23 cellular contexts compared by ENCODE assay signal in genomic region chr15:95127356-95127755, GRCh38.
DNase-seq lines count a peak whose midpoint lies in the region; TF ChIP-seq lines count a peak whose summit lies in the region.
"Had no signal": no experiment of that assay in that cellular context is flagged by ENCODE, and none has a peak within 500 bp of the region (broad histone marks: within the 10 kb centered on the region; RNA-seq: fewer than 3 reads in every experiment).

No MANE protein-coding gene starts in this region.

- H2AK5ac ChIP-seq in mesendoderm (ENCODE audit: low read length): no peak overlapping the region

- TF ChIP-seq CTCF in mammary epithelial cell (conservative IDR thresholded peaks at IDR 0.05 in 1 of 2, IDR thresholded peaks at IDR 0.05 in 1 of 2; ENCODE audit: extremely low read depth in 1 of 2, insufficient read depth in 1 of 2, low read depth in 1 of 2, low read length in 2 of 2) (no peak), breast epithelium (IDR thresholded peaks at IDR 0.05) (no peak), choroid plexus epithelial cell (conservative IDR thresholded peaks at IDR 0.05; ENCODE audit: low read depth, low read length) (no peak)

- no peak overlapping the region for H4K5ac ChIP-seq in mesendoderm (ENCODE audit: low read length)

- H3K23ac ChIP-seq in mesendoderm (ENCODE audit: low read length): no peak overlapping the region

- H3K27ac ChIP-seq in mammary epithelial cell (ENCODE audit: insufficient read depth, low read depth, low read length): no peak overlapping the region
- H3K27ac ChIP-seq in breast epithelium: no peak overlapping the region
- H3K27ac ChIP-seq in mesendoderm (ENCODE audit: low read depth, low read length): no peak overlapping the region
- H3K27ac ChIP-seq: 22Rv1, ascending aorta, Peyer's patch, sigmoid colon, SJCRH30 had no signal

- WGBS in mammary epithelial cell (ENCODE audit: low coverage, missing lambda C conversion rate): 63% methylated on average over 3 of the region's 3 CpGs
- WGBS in mesendoderm (ENCODE audit: extremely low coverage, insufficient coverage, low lambda C conversion rate): no CpG with 5 or more reads among the region's 3 CpGs

- H2AFZ ChIP-seq in mammary epithelial cell (ENCODE audit: low read depth, low read length): peak overlapping the region; percentile 51

- in situ Hi-C loops in mammary epithelial cell (cut with MboI; ENCODE audit: low sequenced_read_pairs in 2 of 2): no loop called here

- H3K36me3 ChIP-seq in mammary epithelial cell (ENCODE audit: insufficient read depth, low read length): no peaks in the 10 kb centered on the region
- H3K36me3 ChIP-seq in breast epithelium: no peaks in the 10 kb centered on the region
- no peaks in the 10 kb centered on the region for H3K36me3 ChIP-seq in mesendoderm (ENCODE audit: control insufficient read depth, insufficient read depth, low read length)
- H3K36me3 ChIP-seq: ascending aorta, Peyer's patch, sigmoid colon, SJCRH30 had no signal

- H3K27me3 ChIP-seq in mammary epithelial cell (ENCODE audit: insufficient read depth, low read length) (no peaks in the 10 kb centered on the region), breast epithelium (no peaks in the 10 kb centered on the region), mesendoderm (ENCODE audit: insufficient read depth, low read length, poor library complexity) (no peaks in the 10 kb centered on the region)
- H3K27me3 ChIP-seq: ascending aorta, Peyer's patch, sigmoid colon, SJCRH30 had no signal

- DNase-seq in mammary epithelial cell (no peak), breast epithelium (ENCODE audit: low spot score in 2 of 2) (no peak), choroid plexus epithelial cell (ENCODE audit: low read depth) (peak; percentile 21), mesendoderm (peak; percentile 66), Ammon's horn (ENCODE audit: low spot score) (no peak), ecto neural progenitor cell (ENCODE audit: low spot score) (no peak), NCI-H526 treated with DMSO at 0.1 percent for 48 hours (lab: John Stamatoyannopoulos, UW) (no peak)
- no peak for DNase-seq in activated CD4-positive, alpha-beta T cell treated with anti-CD3 and anti-CD28 coated beads for 48 hours
- DNase-seq: activated B cell treated with CpG ODN at 0.5 μM for 24 hours; activated CD8-positive, alpha-beta memory T cell treated with anti-CD3 and anti-CD28 coated beads, Interleukin-2, amount 10 ng/mL, durations not matched to agents 7 days and 5 days; activated naive CD4-positive, alpha-beta T cell treated with anti-CD3 and anti-CD28 coated beads, Interleukin-2, amount 10 ng/mL, durations not matched to agents 7 days and 5 days; CD4-positive, alpha-beta T cell; cortex of kidney; mucosa of descending colon; NCI-H2029; NCI-H226; Peyer's patch; sigmoid colon; stimulated activated naive CD4-positive, alpha-beta T cell; T1000 had no signal

- no peaks in the 10 kb centered on the region for H3K79me1 ChIP-seq in mesendoderm (ENCODE audit: low read length)

- H3K4me2 ChIP-seq in mammary epithelial cell (ENCODE audit: insufficient read depth, low read depth, low read length) (no peak overlapping the region), mesendoderm (ENCODE audit: low read length) (no peak overlapping the region)

- H3K18ac ChIP-seq in mesendoderm (ENCODE audit: low read length): no peak overlapping the region

- H3K56ac ChIP-seq in mesendoderm (ENCODE audit: low read length): no peak overlapping the region

- no TSS peak for BruUV-seq in mammary epithelial cell (replicated peaks; lab: Mats Ljungman, UMichigan)

- H4K20me1 ChIP-seq in mammary epithelial cell (ENCODE audit: insufficient read depth, low read length): no peaks in the 10 kb centered on the region

- CTCF ChIA-PET in mammary epithelial cell (lab: Charles Lee; ENCODE audit: low non-redundant PET): no interaction called here

- H2BK120ac ChIP-seq in mesendoderm (ENCODE audit: low read depth, low read length): no peak overlapping the region

- no peak overlapping the region for H3K4ac ChIP-seq in mesendoderm (ENCODE audit: low read depth, low read length)

- no peak overlapping the region for H3K4me3 ChIP-seq in mammary epithelial cell (replicated peaks in 1 of 3; ENCODE audit: insufficient read depth in 1 of 3, low read depth in 2 of 3, low read length in 3 of 3)
- no peak overlapping the region for H3K4me3 ChIP-seq in breast epithelium
- H3K4me3 ChIP-seq in choroid plexus epithelial cell (ENCODE audit: low read depth, low read length): no peak overlapping the region
- H3K4me3 ChIP-seq in mesendoderm (ENCODE audit: low read length): no peak overlapping the region
- H3K4me3 ChIP-seq: ascending aorta, mucosa of descending colon, Peyer's patch, sigmoid colon, SJCRH30 had no signal

- H3K79me2 ChIP-seq in mammary epithelial cell (ENCODE audit: insufficient read depth, low read length) (no peaks in the 10 kb centered on the region), mesendoderm (ENCODE audit: control insufficient read depth, insufficient read depth, low read length) (no peaks in the 10 kb centered on the region)

- H3K9me3 ChIP-seq in mammary epithelial cell (replicated peaks; ENCODE audit: insufficient read depth, low read length): no peaks in the 10 kb centered on the region
- no peaks in the 10 kb centered on the region for H3K9me3 ChIP-seq in breast epithelium
- H3K9me3 ChIP-seq: ascending aorta, mucosa of descending colon, Peyer's patch, sigmoid colon, SJCRH30 had no signal

- no peak for TF ChIP-seq POLR2A in breast epithelium (IDR thresholded peaks at IDR 0.05)

- no peak overlapping the region for H2BK5ac ChIP-seq in mesendoderm (ENCODE audit: low read length)

- peaks cover 5% of the 10 kb centered on the region for H3K4me1 ChIP-seq in mammary epithelial cell (ENCODE audit: insufficient read depth, low read length)
- H3K4me1 ChIP-seq in breast epithelium: no peaks in the 10 kb centered on the region
- no peaks in the 10 kb centered on the region for H3K4me1 ChIP-seq in mesendoderm (ENCODE audit: control insufficient read depth, low read depth, low read length)
- H3K4me1 ChIP-seq: Peyer's patch had no signal

- no peak overlapping the region for H2BK15ac ChIP-seq in mesendoderm (replicated peaks; ENCODE audit: low read depth)

- dilution Hi-C loops in mammary epithelial cell (cut with HindIII; ENCODE audit: low sequenced_read_pairs): no loop called here

- no peak overlapping the region for H3K9ac ChIP-seq in mammary epithelial cell (ENCODE audit: insufficient read depth, low read length)
- no peak overlapping the region for H3K9ac ChIP-seq in mesendoderm (ENCODE audit: low read length)

- no peak overlapping the region for H4K8ac ChIP-seq in mesendoderm (ENCODE audit: low read depth, low read length)

- intact Hi-C loops in mammary epithelial cell (cut with micrococcal nuclease): no loop called here
- intact Hi-C loops in breast epithelium (cut with DNase I; ENCODE audit: low total_unique reads): no loop called here

Comparison
In these comparisons a context has a peak if more than half of its experiments do, and no peak if none do; other contexts are left out.
1. DNase-seq: peak in choroid plexus epithelial cell (single experiment) and mesendoderm (single experiment); none in mammary epithelial cell (single experiment), breast epithelium (0 of 2), Ammon's horn (single experiment), ecto neural progenitor cell (single experiment), NCI-H526 treated with DMSO at 0.1 percent for 48 hours (single experiment) and activated CD4-positive, alpha-beta T cell treated with anti-CD3 and anti-CD28 coated beads for 48 hours (single experiment).